11 cellular contexts compared by ENCODE assay signal in genomic region chr2:108565778-108566375, GRCh38. TPM values are rescaled to one million over a fixed set of nuclear protein-coding genes. Genes with fewer than 3 reads are reported as not detected.
DNase-seq lines count a peak whose midpoint lies in the region; ATAC-seq and TF ChIP-seq lines count a peak whose summit lies in the region.
"Had no signal": no experiment of that assay in that cellular context is flagged by ENCODE, and none has a peak within 500 bp of the region (broad histone marks: within the 10 kb centered on the region; RNA-seq: fewer than 3 reads in every experiment).

No MANE protein-coding gene starts in this region.

- peaks cover 5% of the 10 kb centered on the region for H3K36me3 Mint-ChIP-seq in activated CD4-positive, alpha-beta T cell treated with anti-CD3 and anti-CD28 coated beads, Interleukin-2, amount 10 ng/mL, durations not matched to agents 7 days and 5 days (ENCODE audit: low read depth)

- CTCF ChIA-PET in activated CD4-positive, alpha-beta T cell treated with anti-CD3 and anti-CD28 coated beads, Interleukin-2, amount 10 ng/mL, durations not matched to agents 7 days and 5 days (lab: Charles Lee), result interaction anchor here (1.4 to 2.0 kb wide), 3 partner anchors 11 to 71 kb away, joined by 4 to 6 read pairs (median 4); no protein-coding TSS in a partner anchor

- peak; percentile 92 for ATAC-seq in GM21723 (IDR thresholded peaks at IDR 0.05; ENCODE audit: unreplicated experiment)
- peak; percentile 63 for ATAC-seq in HG03460 (IDR thresholded peaks at IDR 0.05; ENCODE audit: unreplicated experiment)
- ATAC-seq: A549, foreskin keratinocyte had no signal

- POLR2A ChIA-PET in activated CD4-positive, alpha-beta T cell treated with anti-CD3 and anti-CD28 coated beads, Interleukin-2, amount 10 ng/mL, durations not matched to agents 7 days and 5 days (lab: Charles Lee), result no interaction called here

- H3K4me1 Mint-ChIP-seq in activated CD4-positive, alpha-beta T cell treated with anti-CD3 and anti-CD28 coated beads, Interleukin-2, amount 10 ng/mL, durations not matched to agents 7 days and 5 days, result peaks cover 17% of the 10 kb centered on the region

- H3K27me3 ChIP-seq in sigmoid colon, result no peaks in the 10 kb centered on the region
- H3K27me3 ChIP-seq: foreskin keratinocyte had no signal

- DNase-seq in activated CD4-positive, alpha-beta T cell treated with anti-CD3 and anti-CD28 coated beads, Interleukin-2, amount 10 ng/mL, durations not matched to agents 7 days and 5 days, result no peak
- no peak for DNase-seq in activated CD4-positive, alpha-beta T cell treated with anti-CD3 and anti-CD28 coated beads for 1 hour
- no peak for DNase-seq in sigmoid colon
- no peak for DNase-seq in activated effector memory CD4-positive, alpha-beta T cell treated with anti-CD3 and anti-CD28 coated beads, Interleukin-2, amount 50 U/mL, for 16 hours
- DNase-seq in EL, result no peak
- no peak for DNase-seq in substantia nigra (lab: John Stamatoyannopoulos, UW)
- DNase-seq: activated naive CD8-positive, alpha-beta T cell treated with anti-CD3 and anti-CD28 coated beads, Interleukin-2, amount 10 ng/mL, durations not matched to agents 7 days and 5 days; foreskin keratinocyte had no signal

- no peak for TF ChIP-seq POLR2A in sigmoid colon (IDR thresholded peaks at IDR 0.05)

- no peak for TF ChIP-seq EP300 in sigmoid colon (IDR thresholded peaks at IDR 0.05)

- H3K27ac Mint-ChIP-seq in activated CD4-positive, alpha-beta T cell treated with anti-CD3 and anti-CD28 coated beads, Interleukin-2, amount 10 ng/mL, durations not matched to agents 7 days and 5 days, result peak overlapping the region; percentile 25
- H3K27ac Mint-ChIP-seq: activated naive CD8-positive, alpha-beta T cell treated with anti-CD3 and anti-CD28 coated beads, Interleukin-2, amount 10 ng/mL, durations not matched to agents 7 days and 5 days had no signal

- no peak overlapping the region for H3K4me3 Mint-ChIP-seq in activated CD4-positive, alpha-beta T cell treated with anti-CD3 and anti-CD28 coated beads, Interleukin-2, amount 10 ng/mL, durations not matched to agents 7 days and 5 days
- H3K4me3 Mint-ChIP-seq: activated naive CD8-positive, alpha-beta T cell treated with anti-CD3 and anti-CD28 coated beads, Interleukin-2, amount 10 ng/mL, durations not matched to agents 7 days and 5 days had no signal

- intact Hi-C loops in sigmoid colon (cut with DNase I), result no loop called here

- no peak overlapping the region for H3K4me3 ChIP-seq in sigmoid colon
- H3K4me3 ChIP-seq: A549 had no signal

- H3K4me1 ChIP-seq in sigmoid colon, result peaks cover 0 to 83% (median 56%) of the 10 kb centered on the region in 4 donors
- H3K4me1 ChIP-seq: foreskin keratinocyte had no signal

- no peaks in the 10 kb centered on the region for H3K9me3 Mint-ChIP-seq in activated CD4-positive, alpha-beta T cell treated with anti-CD3 and anti-CD28 coated beads, Interleukin-2, amount 10 ng/mL, durations not matched to agents 7 days and 5 days
- H3K9me3 Mint-ChIP-seq: activated naive CD8-positive, alpha-beta T cell treated with anti-CD3 and anti-CD28 coated beads, Interleukin-2, amount 10 ng/mL, durations not matched to agents 7 days and 5 days had no signal

- H3K27ac ChIP-seq in sigmoid colon (peak overlapping the region; percentile 57 to 81 (median 66)), substantia nigra (ENCODE audit: low read depth, low read length, poor library complexity, severe bottlenecking) (no peak overlapping the region)
- H3K27ac ChIP-seq: A549, foreskin keratinocyte had no signal

- WGBS in sigmoid colon, 2 donors, result 67 to 82% methylated on average over 3 of the region's 3 CpGs

- H3K9me3 ChIP-seq in sigmoid colon, result no peaks in the 10 kb centered on the region
- H3K9me3 ChIP-seq: A549 had no signal

- H3K36me3 ChIP-seq in sigmoid colon, result no peaks in the 10 kb centered on the region

- TF ChIP-seq CTCF in sigmoid colon (IDR thresholded peaks at IDR 0.05), result no peak

- H3K27me3 Mint-ChIP-seq in activated CD4-positive, alpha-beta T cell treated with anti-CD3 and anti-CD28 coated beads, Interleukin-2, amount 10 ng/mL, durations not matched to agents 7 days and 5 days, result no peaks in the 10 kb centered on the region
- H3K27me3 Mint-ChIP-seq: activated naive CD8-positive, alpha-beta T cell treated with anti-CD3 and anti-CD28 coated beads, Interleukin-2, amount 10 ng/mL, durations not matched to agents 7 days and 5 days had no signal

RNA-seq across cellular contexts. Expression of gene LIMS1, which starts 31.6 kb away (rescaled TPM):
- total RNA-seq in activated CD4-positive, alpha-beta T cell treated with anti-CD3 and anti-CD28 coated beads, Interleukin-2, amount 10 ng/mL, durations not matched to agents 7 days and 5 days, result 10 to 100 TPM; 57.2 to 63.2 TPM
- 100 to 1,000 TPM in 1 of 4 donors, 10 to 100 TPM in 3; 65.3 to 185 (median 82.1) TPM for total RNA-seq in sigmoid colon
- polyA plus RNA-seq in sigmoid colon, result 10 to 100 TPM; 16.2 to 22.5 (median 17.3) TPM
